In genomic region chr15:85008474-85009260, GRCh38 we compare ENCODE assay signal across 14 cellular contexts. TPM values are rescaled to one million over a fixed set of nuclear protein-coding genes. Genes with fewer than 3 reads are reported as not detected.
DNase-seq lines count a peak whose midpoint lies in the region; ATAC-seq, FAIRE-seq and TF ChIP-seq lines count a peak whose summit lies in the region.
"Had no signal": no experiment of that assay in that cellular context is flagged by ENCODE, and none has a peak within 500 bp of the region (broad histone marks: within the 10 kb centered on the region; RNA-seq: fewer than 3 reads in every experiment).

No MANE protein-coding gene starts in this region.

- intact Hi-C loops in dorsolateral prefrontal cortex (cut with DNase I) = no loop called here
- intact Hi-C loops in sigmoid colon (cut with DNase I) = no loop called here

- peaks cover 57% of the 10 kb centered on the region for H3K4me1 ChIP-seq in DOHH2 (ENCODE audit: control insufficient read depth, low read length)
- H3K4me1 ChIP-seq in sigmoid colon = peaks cover 0 to 52% (median 51%) of the 10 kb centered on the region in 4 donors
- H3K4me1 ChIP-seq in small intestine (ENCODE audit: control insufficient read depth in 2 of 2, insufficient read depth in 1 of 2, low read depth in 1 of 2, low read length in 1 of 2) = peaks cover 11 to 24% of the 10 kb centered on the region in 2 donors
- H3K4me1 ChIP-seq in MM.1S (ENCODE audit: low read length) = no peaks in the 10 kb centered on the region

- no peaks in the 10 kb centered on the region for H4K20me1 ChIP-seq in DOHH2 (ENCODE audit: control insufficient read depth, insufficient read depth, low read depth, low read length)
- H4K20me1 ChIP-seq in MM.1S (ENCODE audit: insufficient read depth, low read length) = no peaks in the 10 kb centered on the region

- no peak for TF ChIP-seq CTCF in DOHH2 (IDR thresholded peaks at IDR 0.05; ENCODE audit: low read depth, low read length, poor library complexity, severe bottlenecking)
- TF ChIP-seq CTCF in NB4 (IDR thresholded peaks at IDR 0.05; ENCODE audit: low read depth, low read length) = no peak
- no peak for TF ChIP-seq CTCF in dorsolateral prefrontal cortex (IDR thresholded peaks at IDR 0.05 in 54 of 56, conservative IDR thresholded peaks at IDR 0.05 in 2 of 56; ENCODE audit: low read depth in 1 of 56, partially characterized antibody in 56 of 56)
- no peak for TF ChIP-seq CTCF in sigmoid colon (IDR thresholded peaks at IDR 0.05)
- no peak for TF ChIP-seq CTCF in MM.1S (IDR thresholded peaks at IDR 0.05; ENCODE audit: low read length)
- no peak for TF ChIP-seq CTCF in brain microvascular endothelial cell (IDR thresholded peaks at IDR 0.05; ENCODE audit: low read depth, low read length, missing control alignments)

- H3K79me2 ChIP-seq in DOHH2 (ENCODE audit: control insufficient read depth, low read length) (peaks cover 39% of the 10 kb centered on the region), MM.1S (ENCODE audit: low read length) (peaks cover 18% of the 10 kb centered on the region; the same call in 1 of the 2 replicates)

- H3F3A ChIP-seq in DOHH2 (ENCODE audit: control insufficient read depth, insufficient read depth) (peaks cover 15% of the 10 kb centered on the region), MM.1S (ENCODE audit: insufficient read depth, low read length) (no peaks in the 10 kb centered on the region)

- H3K27ac ChIP-seq in DOHH2 (ENCODE audit: low read depth, low read length) (peak overlapping the region; percentile 63; the same call in 1 of the 2 replicates), dorsolateral prefrontal cortex (peak overlapping the region in 50 of 59 donors; percentile 6 to 86 (median 62)), sigmoid colon (peak overlapping the region; percentile 46 to 72 (median 62)), small intestine (ENCODE audit: low read depth in 1 of 2, low read length in 1 of 2) (peak overlapping the region in 1 of 2 donors; percentile 63), MM.1S (ENCODE audit: low read length) (no peak overlapping the region), brain microvascular endothelial cell (no peak overlapping the region)

- H3K9me3 ChIP-seq in DOHH2 (ENCODE audit: control insufficient read depth, insufficient read depth, low read length) (no peaks in the 10 kb centered on the region), sigmoid colon (no peaks in the 10 kb centered on the region), small intestine (ENCODE audit: control insufficient read depth, low read depth) (no peaks in the 10 kb centered on the region), MM.1S (replicated peaks; ENCODE audit: insufficient read depth, low read length) (no peaks in the 10 kb centered on the region)

- FAIRE-seq in small intestine (lab: Jason Lieb, UNC) = no peak
- FAIRE-seq: frontal cortex had no signal

- H3K36me3 ChIP-seq in DOHH2 (ENCODE audit: control insufficient read depth, low read length) (no peaks in the 10 kb centered on the region), sigmoid colon (no peaks in the 10 kb centered on the region), small intestine (ENCODE audit: control insufficient read depth in 2 of 2, insufficient read depth in 2 of 2, low read length in 2 of 2) (no peaks in the 10 kb centered on the region), MM.1S (replicated peaks; ENCODE audit: insufficient read depth, low read length) (no peaks in the 10 kb centered on the region), brain microvascular endothelial cell (replicated peaks) (no peaks in the 10 kb centered on the region)

- H3K9me2 ChIP-seq in DOHH2 (replicated peaks; ENCODE audit: control insufficient read depth, low read length) = no peaks in the 10 kb centered on the region
- H3K9me2 ChIP-seq in MM.1S (replicated peaks; ENCODE audit: insufficient read depth, low read length) = no peaks in the 10 kb centered on the region

- H3K4me2 ChIP-seq in DOHH2 (ENCODE audit: low read length) (peak overlapping the region; percentile 59), MM.1S (ENCODE audit: low read depth, low read length) (no peak overlapping the region)

- in situ Hi-C loops in brain microvascular endothelial cell (cut with HindIII; ENCODE audit: low pct_ligation_motif_present, low sequenced_read_pairs) = no loop called here

- H3K4me3 ChIP-seq in DOHH2 (ENCODE audit: low read length) (peak overlapping the region; percentile 48), NB4 (ENCODE audit: low read depth, low read length) (no peak overlapping the region), dorsolateral prefrontal cortex (no peak overlapping the region), sigmoid colon (no peak overlapping the region), small intestine (ENCODE audit: low read depth in 1 of 2, low read length in 2 of 2) (no peak overlapping the region), MM.1S (ENCODE audit: low read length) (no peak overlapping the region), brain microvascular endothelial cell (ENCODE audit: low read depth, low read length) (no peak overlapping the region)
- H3K4me3 ChIP-seq: lung had no signal

- no peak overlapping the region for H2AFZ ChIP-seq in MM.1S (ENCODE audit: low read length)

- no peak for TF ChIP-seq EP300 in sigmoid colon (IDR thresholded peaks at IDR 0.05)

- H3K27me3 ChIP-seq in DOHH2 (ENCODE audit: control insufficient read depth, low read length) (no peaks in the 10 kb centered on the region), dorsolateral prefrontal cortex (no peaks in the 10 kb centered on the region), sigmoid colon (no peaks in the 10 kb centered on the region), small intestine (ENCODE audit: control insufficient read depth in 2 of 2, insufficient read depth in 2 of 2, low read length in 2 of 2) (no peaks in the 10 kb centered on the region), MM.1S (replicated peaks; ENCODE audit: insufficient read depth, low read length) (no peaks in the 10 kb centered on the region), brain microvascular endothelial cell (replicated peaks) (no peaks in the 10 kb centered on the region)

- ATAC-seq in GM21526 (IDR thresholded peaks at IDR 0.05; ENCODE audit: low FRiP score, unreplicated experiment) = no peak

- 52 to 72% methylated on average over 5 of the region's 5 CpGs for WGBS in sigmoid colon, 2 donors
- WGBS in small intestine, 3 donors = 55 to 75% (median 68%) methylated on average over 5 of the region's 5 CpGs

- TF ChIP-seq POLR2A in NB4 (IDR thresholded peaks at IDR 0.05; ENCODE audit: extremely low read depth, insufficient read length) (no peak), sigmoid colon (IDR thresholded peaks at IDR 0.05) (no peak)

- peak; percentile 55 for DNase-seq in NB4 (ENCODE audit: low read depth)
- no peak for DNase-seq in dorsolateral prefrontal cortex
- no peak for DNase-seq in sigmoid colon
- no peak for DNase-seq in small intestine
- DNase-seq in MM.1S = no peak
- DNase-seq in brain microvascular endothelial cell = no peak
- DNase-seq: activated naive CD4-positive, alpha-beta T cell treated with anti-CD3 and anti-CD28 coated beads for 36 hours; dermis blood vessel endothelial cell; NCI-H187 treated with DMSO at 0.1 percent for 48 hours; SHP77 had no signal

- no peak overlapping the region for H3K9ac ChIP-seq in MM.1S (ENCODE audit: low read length)

RNA-seq across cellular contexts. Expression of gene PDE8A, which starts 27.0 kb away (rescaled TPM):
- total RNA-seq in dorsolateral prefrontal cortex (100 to 1,000 TPM in 47 of 120 experiments, 10 to 100 TPM in 73; 30.4 to 316 (median 86.1) TPM), sigmoid colon (10 to 100 TPM; 27.8 to 43.2 (median 36.3) TPM)
- polyA plus RNA-seq in sigmoid colon (10 to 100 TPM; 39.0 to 45.5 (median 39.8) TPM), small intestine (10 to 100 TPM; 18.4 to 30.9 (median 22.8) TPM)

Comparison
In these comparisons a context has a peak if more than half of its experiments do, and no peak if none do; other contexts are left out.
1. H3K27ac ChIP-seq: peak in DOHH2 (single experiment), dorsolateral prefrontal cortex (50 of 59) and sigmoid colon (4 of 4); none in MM.1S (single experiment) and brain microvascular endothelial cell (single experiment).